In the genomic region with DNA sequence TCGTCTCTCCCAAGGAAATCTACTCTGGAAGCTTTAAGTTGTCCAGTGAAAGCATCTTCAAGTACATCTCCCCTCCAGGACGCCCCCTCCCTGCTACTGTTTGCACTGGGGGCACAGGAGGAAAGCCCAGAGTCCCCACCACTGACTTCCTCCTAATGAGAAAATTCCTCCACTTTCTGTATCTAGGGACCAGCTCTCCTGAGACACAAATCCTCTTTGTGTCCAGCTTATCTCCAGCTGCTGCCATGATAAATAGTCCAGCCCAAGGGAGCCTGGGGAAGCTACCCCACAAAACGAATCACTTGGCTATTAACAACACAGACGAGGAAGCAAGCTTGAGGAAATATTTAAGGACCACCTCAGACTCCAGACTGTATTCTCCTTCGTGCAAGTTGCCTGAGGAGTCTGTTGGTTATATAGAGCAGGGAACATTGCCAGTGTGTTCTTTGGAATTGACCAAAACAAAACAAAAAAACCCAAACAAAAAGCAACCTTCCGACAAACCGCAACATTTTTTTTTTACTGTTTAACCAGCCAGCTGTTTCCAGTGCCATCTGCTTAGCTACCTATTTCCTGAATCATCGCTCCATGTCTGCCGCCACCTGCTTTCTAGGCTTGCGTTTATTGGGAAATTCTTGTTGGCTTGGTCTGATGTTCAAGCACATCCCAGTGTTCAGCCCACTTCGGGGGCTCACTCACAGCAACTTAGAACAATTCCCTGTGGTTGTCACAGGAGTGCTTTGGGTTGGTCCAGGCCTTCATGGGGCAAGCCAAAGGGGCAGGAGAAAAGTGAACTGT, we compare ENCODE assay signal across 11 cellular contexts. TPM values are rescaled to one million over a fixed set of nuclear protein-coding genes. Genes with fewer than 3 reads are reported as not detected.
A peak's percentile ranks its signal among the peaks of the same experiment; 100 is the strongest.
DNase-seq lines count a peak whose midpoint lies in the region; ATAC-seq and TF ChIP-seq lines count a peak whose summit lies in the region.
"Had no signal": no experiment of that assay in that cellular context is flagged by ENCODE, and none has a peak within 500 bp of the region (broad histone marks: within the 10 kb centered on the region; RNA-seq: fewer than 3 reads in every experiment).

No MANE protein-coding gene starts in this region.

- peak; percentile 70 for DNase-seq in EL
- DNase-seq in KBM-7 = peak; percentile 49
- DNase-seq in astrocyte of the spinal cord (ENCODE audit: low read depth, low spot score) = peak; percentile 64
- peak; percentile 95 for DNase-seq in myocyte (ENCODE audit: low read depth)
- DNase-seq in NCI-H1436 treated with DMSO at 0.1 percent for 48 hours (lab: John Stamatoyannopoulos, UW) = no peak
- DNase-seq in stimulated activated CD4-positive, alpha-beta T cell treated with anti-CD3 and anti-CD28 coated beads, Interleukin-4, amount 100 ng/mL, for 4 hours = no peak
- DNase-seq in sciatic nerve (ENCODE audit: low spot score) = no peak
- DNase-seq: activated CD4-positive, CD25-positive, alpha-beta regulatory T cell treated with anti-CD3 and anti-CD28 coated beads, Interleukin-2, amount 50 U/mL, for 72 hours; NCI-H1417 treated with DMSO at 0.1 percent for 48 hours had no signal

- no peak for TF ChIP-seq CTCF in astrocyte of the spinal cord (IDR thresholded peaks at IDR 0.05; ENCODE audit: low read depth, low read length)

- ATAC-seq in HG03457 (IDR thresholded peaks at IDR 0.05; ENCODE audit: unreplicated experiment) (no peak), sciatic nerve (no peak)

- intact Hi-C loops in sciatic nerve (cut with DNase I) = no loop called here

- no peak overlapping the region for H3K4me3 ChIP-seq in astrocyte of the spinal cord (ENCODE audit: low read depth, low read length)

- in situ Hi-C loops in KBM-7 (cut with MboI; ENCODE audit: low pct_unique_long_range_greater_than_20kb, low sequenced_read_pairs) (no loop called here), astrocyte of the spinal cord (cut with HindIII; ENCODE audit: low sequenced_read_pairs) (no loop called here)

RNA-seq across cellular contexts. Expression of gene C1orf226, which starts 7.7 kb away (rescaled TPM):
- 1.0 and 1.8 TPM in 2 replicates for total RNA-seq in myocyte
- polyA plus RNA-seq in myocyte (2012) = 3.9 TPM
- total RNA-seq in sciatic nerve = 13.0 TPM

RNA-seq across cellular contexts. Expression of gene SPATA46, which starts 12.6 kb away (rescaled TPM):
- total RNA-seq in myocyte (not detected in 2 replicates), sciatic nerve (not detected)
- 0.25 TPM for polyA plus RNA-seq in myocyte (2012)
- total RNA-seq: cerebellum had no signal

RNA-seq across cellular contexts. Expression of gene SH2D1B, which starts 22.7 kb away (rescaled TPM):
- total RNA-seq in myocyte (not detected in 2 replicates), sciatic nerve (0.53 TPM)
- not detected for polyA plus RNA-seq in myocyte (2012)
- total RNA-seq: cerebellum had no signal

Comparison
In these comparisons a context has a peak if more than half of its experiments do, and no peak if none do; other contexts are left out.
1. DNase-seq: peak in EL (single experiment), KBM-7 (single experiment), astrocyte of the spinal cord (single experiment) and myocyte (single experiment); none in NCI-H1436 treated with DMSO at 0.1 percent for 48 hours (single experiment), stimulated activated CD4-positive, alpha-beta T cell treated with anti-CD3 and anti-CD28 coated beads, Interleukin-4, amount 100 ng/mL, for 4 hours (0 of 2) and sciatic nerve (single experiment).